In genomic region chr1:150807257-150807637, GRCh38 we compare ENCODE assay signal across 1 cellular context.
TF ChIP-seq lines count a peak whose summit lies in the region.

No MANE protein-coding gene starts in this region.

TF ChIP-seq in K562, 482 proteins besides CTCF, POLR2A, EP300 and RAD21:
- TF ChIP-seq HDAC2 (IDR thresholded peaks at IDR 0.05): no peak
- TF ChIP-seq CEBPG (CRISPR knock-in tag; IDR thresholded peaks at IDR 0.05): no peak
- 0 out of 4 replicates have a peak, but pooled peaks of 1 of the 2 experiments have one; percentile 17 for TF ChIP-seq CEBPG (tag; conservative IDR thresholded peaks at IDR 0.05 in 1 of 2, IDR thresholded peaks at IDR 0.05 in 1 of 2)
- no peak for TF ChIP-seq TARDBP (IDR thresholded peaks at IDR 0.05)
- no peak for TF ChIP-seq ZBTB43 (CRISPR knock-in tag; IDR thresholded peaks at IDR 0.05)
- no peak for TF ChIP-seq CREB5 (CRISPR knock-in tag; IDR thresholded peaks at IDR 0.05)
